ENCODE assay signal across 8 cellular contexts in genomic region chr5:172106511-172107356, GRCh38.
DNase-seq lines count a peak whose midpoint lies in the region; ATAC-seq and TF ChIP-seq lines count a peak whose summit lies in the region.

No MANE protein-coding gene starts in this region.

- H3K36me3 ChIP-seq in lung (ENCODE audit: control insufficient read depth in 2 of 2, insufficient read depth in 2 of 2, low read length in 2 of 2) = peaks cover 0 to 24% of the 10 kb centered on the region in 2 donors

- H3K4me1 Mint-ChIP-seq in activated CD4-positive, alpha-beta T cell treated with anti-CD3 and anti-CD28 coated beads, Interleukin-2, amount 10 ng/mL, durations not matched to agents 7 days and 5 days = peaks cover 65% of the 10 kb centered on the region

- no peaks in the 10 kb centered on the region for H3K9me3 Mint-ChIP-seq in activated CD4-positive, alpha-beta T cell treated with anti-CD3 and anti-CD28 coated beads, Interleukin-2, amount 10 ng/mL, durations not matched to agents 7 days and 5 days

- H3K9me3 ChIP-seq in lung (ENCODE audit: control insufficient read depth in 2 of 2, insufficient read depth in 1 of 2, low read length in 1 of 2) = no peaks in the 10 kb centered on the region

- DNase-seq in GM10248 (ENCODE audit: extremely low spot score) = peak; percentile 64
- peak; percentile 41 for DNase-seq in NCI-H146 (lab: John Stamatoyannopoulos, UW)
- DNase-seq in activated CD4-positive, alpha-beta T cell treated with anti-CD3 and anti-CD28 coated beads, Interleukin-2, amount 10 ng/mL, durations not matched to agents 7 days and 5 days = peak; percentile 67
- DNase-seq in dermis blood vessel endothelial cell = peak; percentile 49
- peak; percentile 45 for DNase-seq in lung (ENCODE audit: low spot score)
- peak; percentile 48 to 71 for DNase-seq in stimulated activated CD4-positive, alpha-beta T cell treated with anti-CD3 and anti-CD28 coated beads, Interleukin-4, amount 100 ng/mL, for 48 hours (ENCODE audit: low read depth in 2 of 2)
- no peak for DNase-seq in DMS114 treated with DMSO at 0.1 percent for 48 hours (lab: John Stamatoyannopoulos, UW; ENCODE audit: unreplicated experiment)

- no peaks in the 10 kb centered on the region for H3K27me3 ChIP-seq in lung (ENCODE audit: control insufficient read depth, insufficient read depth)

- peaks cover 72% of the 10 kb centered on the region for H3K36me3 Mint-ChIP-seq in activated CD4-positive, alpha-beta T cell treated with anti-CD3 and anti-CD28 coated beads, Interleukin-2, amount 10 ng/mL, durations not matched to agents 7 days and 5 days (ENCODE audit: low read depth)

- peak overlapping the region; percentile 57 for H3K27ac Mint-ChIP-seq in activated CD4-positive, alpha-beta T cell treated with anti-CD3 and anti-CD28 coated beads, Interleukin-2, amount 10 ng/mL, durations not matched to agents 7 days and 5 days

- 35 to 37% methylated on average over 39 of the region's 39 CpGs for WGBS in lung, 2 donors

- POLR2A ChIA-PET in GM10248 (lab: Yijun Ruan, JAX) = interaction anchor here (0.5 kb wide), 2 partner anchors 80 to 82 kb away, joined by 3 read pairs; partner anchors contain the start of gene STK10
- POLR2A ChIA-PET in activated CD4-positive, alpha-beta T cell treated with anti-CD3 and anti-CD28 coated beads, Interleukin-2, amount 10 ng/mL, durations not matched to agents 7 days and 5 days (lab: Charles Lee) = no interaction called here

- no peak overlapping the region for H3K27ac ChIP-seq in lung (ENCODE audit: low read depth in 1 of 2, low read length in 1 of 2)

- H3K27me3 Mint-ChIP-seq in activated CD4-positive, alpha-beta T cell treated with anti-CD3 and anti-CD28 coated beads, Interleukin-2, amount 10 ng/mL, durations not matched to agents 7 days and 5 days = no peaks in the 10 kb centered on the region

- peaks cover 11 to 25% of the 10 kb centered on the region in 2 donors for H3K4me1 ChIP-seq in lung (ENCODE audit: control insufficient read depth in 2 of 2, insufficient read depth in 2 of 2, low read length in 2 of 2)

- ATAC-seq in lung (ENCODE audit: insufficient read depth, low FRiP score) = no peak
- no peak for ATAC-seq in HG02678 (IDR thresholded peaks at IDR 0.05; ENCODE audit: unreplicated experiment)

- H3K4me3 Mint-ChIP-seq in activated CD4-positive, alpha-beta T cell treated with anti-CD3 and anti-CD28 coated beads, Interleukin-2, amount 10 ng/mL, durations not matched to agents 7 days and 5 days = no peak overlapping the region

- TF ChIP-seq CTCF in GM10248 (IDR thresholded peaks at IDR 0.05; ENCODE audit: control extremely low read depth, extremely low read depth, low read depth, missing control alignments) (peak; percentile 98), lung (IDR thresholded peaks at IDR 0.05; ENCODE audit: control extremely low read depth, extremely low read depth) (peak; percentile 90)

- CTCF ChIA-PET in GM10248 (lab: Yijun Ruan, JAX) = interaction anchor here (0.8 to 9.4 kb wide), 20 partner anchors 8 to 346 kb away, joined by 3 to 175 read pairs (median 4); partner anchors contain the start of genes EFCAB9, STK10 and UBTD2
- CTCF ChIA-PET in activated CD4-positive, alpha-beta T cell treated with anti-CD3 and anti-CD28 coated beads, Interleukin-2, amount 10 ng/mL, durations not matched to agents 7 days and 5 days (lab: Charles Lee) = interaction anchor here (0.5 to 2.7 kb wide), 11 partner anchors 9 to 97 kb away, joined by 3 to 19 read pairs (median 3); partner anchors contain the start of gene STK10

- H3K4me3 ChIP-seq in lung = no peak overlapping the region
